Comparison of ENCODE assay signal across 22 cellular contexts in genomic region chr5:160621503-160621902, GRCh38.
"Had no signal": no experiment of that assay in that cellular context is flagged by ENCODE, and none has a peak within 500 bp of the region (broad histone marks: within the 10 kb centered on the region; RNA-seq: fewer than 3 reads in every experiment).

No MANE protein-coding gene starts in this region.

- H3K4me3 ChIP-seq: lower lobe of right lung, right lobe of liver, skin epidermis, transverse colon, uterus had no signal

- H3K36me3 ChIP-seq: lower lobe of right lung, right lobe of liver, uterus, WERI-Rb-1 had no signal

- H3K27me3 ChIP-seq: right lobe of liver, transverse colon, uterus had no signal

- H3K36me3 Mint-ChIP-seq: activated naive CD4-positive, alpha-beta T cell treated with anti-CD3 and anti-CD28 coated beads, Interleukin-2, amount 50 U/mL, for 24 hours; brain; naive B cell; stimulated activated effector memory CD8-positive, alpha-beta T cell treated with anti-CD3 and anti-CD28 coated beads, Interleukin-12 subunit alpha, Interleukin-12 subunit beta, amount 100 ng/mL, for 72 hours had no signal

- DNase-seq: activated CD4-positive, alpha-beta T cell treated with anti-CD3 and anti-CD28 coated beads, Interleukin-2, amount 50 U/mL, for 1 hour; activated CD4-positive, CD25-positive, alpha-beta regulatory T cell treated with anti-CD3 and anti-CD28 coated beads, Interleukin-2, amount 50 U/mL, for 72 hours; activated gamma-delta T cell treated with Interleukin-2 at 50 U/mL for 16 hours; activated T-cell treated with anti-CD3 and anti-CD28 coated beads, Interleukin-2, amount 50 U/mL, for 1 hour; anterior cingulate cortex; erythroblast; foreskin fibroblast; hippocampal formation; lower lobe of right lung; naive B cell; occipital lobe; right lobe of liver; stimulated activated CD4-positive, alpha-beta T cell treated with anti-CD3 and anti-CD28 coated beads, Interleukin-2, amount 100 ng/mL, for 24 hours; transverse colon; uterus; WERI-Rb-1 had no signal

- H3K9me3 ChIP-seq: lower lobe of right lung, right lobe of liver, transverse colon, uterus had no signal

- H3K4me1 ChIP-seq: lower lobe of right lung, right lobe of liver, uterus had no signal

- H3K27ac ChIP-seq: lower lobe of right lung, right lobe of liver, skin epidermis, transverse colon, uterus, WERI-Rb-1 had no signal

- H3K27ac Mint-ChIP-seq: activated naive CD4-positive, alpha-beta T cell treated with anti-CD3 and anti-CD28 coated beads, Interleukin-2, amount 50 U/mL, for 24 hours; brain; naive B cell; stimulated activated effector memory CD8-positive, alpha-beta T cell treated with anti-CD3 and anti-CD28 coated beads, Interleukin-12 subunit alpha, Interleukin-12 subunit beta, amount 100 ng/mL, for 72 hours; T-helper 2 cell treated with Interferon-gamma antibody and Interleukin-4, amounts not matched to agents 5 μg/mL and 100 μg/mL, for 36 hours had no signal

- H3K4me1 Mint-ChIP-seq: activated naive CD4-positive, alpha-beta T cell treated with anti-CD3 and anti-CD28 coated beads, Interleukin-2, amount 50 U/mL, for 24 hours; brain; naive B cell; neural crest cell; stimulated activated effector memory CD8-positive, alpha-beta T cell treated with anti-CD3 and anti-CD28 coated beads, Interleukin-12 subunit alpha, Interleukin-12 subunit beta, amount 100 ng/mL, for 72 hours had no signal

- H3K4me3 Mint-ChIP-seq: activated naive CD4-positive, alpha-beta T cell treated with anti-CD3 and anti-CD28 coated beads, Interleukin-2, amount 50 U/mL, for 24 hours; brain; naive B cell; neural crest cell; stimulated activated effector memory CD8-positive, alpha-beta T cell treated with anti-CD3 and anti-CD28 coated beads, Interleukin-12 subunit alpha, Interleukin-12 subunit beta, amount 100 ng/mL, for 72 hours; T-helper 2 cell treated with Interferon-gamma antibody and Interleukin-4, amounts not matched to agents 5 μg/mL and 100 μg/mL, for 36 hours had no signal

- H3K9me3 Mint-ChIP-seq: activated naive CD4-positive, alpha-beta T cell treated with anti-CD3 and anti-CD28 coated beads, Interleukin-2, amount 50 U/mL, for 24 hours; brain; neural crest cell; stimulated activated effector memory CD8-positive, alpha-beta T cell treated with anti-CD3 and anti-CD28 coated beads, Interleukin-12 subunit alpha, Interleukin-12 subunit beta, amount 100 ng/mL, for 72 hours; T-helper 2 cell treated with Interferon-gamma antibody and Interleukin-4, amounts not matched to agents 5 μg/mL and 100 μg/mL, for 36 hours had no signal
